Comparison of ENCODE assay signal across 16 cellular contexts in genomic region chr15:58900628-58901027, GRCh38. TPM values are rescaled to one million over a fixed set of nuclear protein-coding genes. Genes with fewer than 3 reads are reported as not detected.
DNase-seq lines count a peak whose midpoint lies in the region; ATAC-seq and FAIRE-seq lines count a peak whose summit lies in the region.
"Had no signal": no experiment of that assay in that cellular context is flagged by ENCODE, and none has a peak within 500 bp of the region (broad histone marks: within the 10 kb centered on the region; RNA-seq: fewer than 3 reads in every experiment).

No MANE protein-coding gene starts in this region.

- POLR2A ChIA-PET in T-cell (lab: Charles Lee), result interaction anchor here in 1 of 2 donors (0.6 kb wide), 1 partner anchor 490 kb away, joined by 6 read pairs; no protein-coding TSS in a partner anchor

- H3K27ac Mint-ChIP-seq in stimulated activated effector memory CD8-positive, alpha-beta T cell treated with anti-CD3 and anti-CD28 coated beads, Interleukin-12 subunit alpha, Interleukin-12 subunit beta, amount 100 ng/mL, for 72 hours, result peak overlapping the region; percentile 27
- H3K27ac Mint-ChIP-seq in T-cell, result no peak overlapping the region

- peak; percentile 2 for DNase-seq in NCI-H2196 (lab: John Stamatoyannopoulos, UW; ENCODE audit: unreplicated experiment)
- no peak for DNase-seq in NCI-H2196 treated with DMSO at 0.1 percent for 48 hours (lab: John Stamatoyannopoulos, UW; ENCODE audit: unreplicated experiment)
- DNase-seq in GM18507 (ENCODE audit: extremely low spot score, insufficient read length, low read depth), result no peak
- no peak for DNase-seq in stimulated activated effector memory CD8-positive, alpha-beta T cell treated with anti-CD3 and anti-CD28 coated beads, Interleukin-12 subunit alpha, Interleukin-12 subunit beta, amount 100 ng/mL, for 72 hours (ENCODE audit: low spot score in 2 of 2)
- DNase-seq in T-cell, result no peak
- DNase-seq: Caco-2; CD8-positive, alpha-beta memory T cell; DND-41; GDM1; GM23248 had no signal

- no peak for ATAC-seq in stimulated activated effector memory CD8-positive, alpha-beta T cell treated with anti-CD3 and anti-CD28 coated beads, Interleukin-12 subunit alpha, Interleukin-12 subunit beta, amount 100 ng/mL, for 72 hours
- ATAC-seq in T-cell (replicated peaks in 1 of 4), result no peak
- ATAC-seq in HG02884 (IDR thresholded peaks at IDR 0.05; ENCODE audit: unreplicated experiment), result no peak
- ATAC-seq: HCT116 had no signal

- CTCF ChIA-PET in T-cell (lab: Charles Lee), result interaction anchor here in 1 of 2 donors (0.6 kb wide), 1 partner anchor 666 kb away, joined by 3 read pairs; no protein-coding TSS in a partner anchor

- H3K4me3 Mint-ChIP-seq in stimulated activated effector memory CD8-positive, alpha-beta T cell treated with anti-CD3 and anti-CD28 coated beads, Interleukin-12 subunit alpha, Interleukin-12 subunit beta, amount 100 ng/mL, for 72 hours, result no peak overlapping the region
- no peak overlapping the region for H3K4me3 Mint-ChIP-seq in T-cell
- H3K4me3 Mint-ChIP-seq: CD14-positive monocyte; CD8-positive, alpha-beta memory T cell; IgD-negative memory B cell had no signal

- no peaks in the 10 kb centered on the region for H3K27me3 Mint-ChIP-seq in T-cell
- H3K27me3 Mint-ChIP-seq: CD8-positive, alpha-beta memory T cell; IgD-negative memory B cell had no signal

- H3K4me1 Mint-ChIP-seq in stimulated activated effector memory CD8-positive, alpha-beta T cell treated with anti-CD3 and anti-CD28 coated beads, Interleukin-12 subunit alpha, Interleukin-12 subunit beta, amount 100 ng/mL, for 72 hours, result peaks cover 5% of the 10 kb centered on the region
- H3K4me1 Mint-ChIP-seq in T-cell, result peaks cover 15 to 17% (median 16%) of the 10 kb centered on the region in 3 donors
- H3K4me1 Mint-ChIP-seq: CD14-positive monocyte had no signal

- H3K36me3 Mint-ChIP-seq in stimulated activated effector memory CD8-positive, alpha-beta T cell treated with anti-CD3 and anti-CD28 coated beads, Interleukin-12 subunit alpha, Interleukin-12 subunit beta, amount 100 ng/mL, for 72 hours, result peaks cover 93% of the 10 kb centered on the region
- H3K36me3 Mint-ChIP-seq in T-cell, result peaks cover 35% of the 10 kb centered on the region

- no peaks in the 10 kb centered on the region for H3K9me3 Mint-ChIP-seq in stimulated activated effector memory CD8-positive, alpha-beta T cell treated with anti-CD3 and anti-CD28 coated beads, Interleukin-12 subunit alpha, Interleukin-12 subunit beta, amount 100 ng/mL, for 72 hours
- H3K9me3 Mint-ChIP-seq in T-cell, result no peaks in the 10 kb centered on the region
- H3K9me3 Mint-ChIP-seq: CD14-positive monocyte; CD8-positive, alpha-beta memory T cell; IgD-negative memory B cell had no signal

- FAIRE-seq in GM18507 (lab: Jason Lieb, UNC), result peak; percentile 31
- FAIRE-seq in endometrium (lab: Jason Lieb, UNC), result peak; percentile 78
- FAIRE-seq: H54 had no signal

RNA-seq across cellular contexts. Expression of gene SLTM, which starts 32.9 kb away (rescaled TPM):
- total RNA-seq in T-cell, result 100 to 1,000 TPM; 129 to 172 (median 140) TPM
